1 cellular context compared by ENCODE assay signal in genomic region chr20:50628853-50629674, GRCh38.
TF ChIP-seq lines count a peak whose summit lies in the region.

No MANE protein-coding gene starts in this region.

TF ChIP-seq in GM23338, 12 proteins besides CTCF, POLR2A, EP300 and RAD21:
- no peak for TF ChIP-seq STAT1 (IDR thresholded peaks at IDR 0.05; ENCODE audit: unreplicated experiment)
- no peak for TF ChIP-seq ZNF114 (CRISPR knock-in tag; IDR thresholded peaks at IDR 0.05)
- TF ChIP-seq ZNF331 (CRISPR knock-in tag; IDR thresholded peaks at IDR 0.05; ENCODE audit: low read depth) = no peak
- no peak for TF ChIP-seq REST (IDR thresholded peaks at IDR 0.05; ENCODE audit: unreplicated experiment)
- no peak for TF ChIP-seq CREB1 (CRISPR knock-in tag; IDR thresholded peaks at IDR 0.05; ENCODE audit: low read depth)
- no peak for TF ChIP-seq NANOG (IDR thresholded peaks at IDR 0.05; ENCODE audit: borderline replicate concordance)
- TF ChIP-seq ZNF462 (CRISPR knock-in tag; IDR thresholded peaks at IDR 0.05) = no peak
- TF ChIP-seq JUNB (IDR thresholded peaks at IDR 0.05; ENCODE audit: unreplicated experiment) = no peak
- TF ChIP-seq POLR2AphosphoS5 (IDR thresholded peaks at IDR 0.05; ENCODE audit: low read depth) = no peak
- no peak for TF ChIP-seq EZH2phosphoT487 (IDR thresholded peaks at IDR 0.05; ENCODE audit: unreplicated experiment)
- TF ChIP-seq ETS1 (IDR thresholded peaks at IDR 0.05) = no peak
- TF ChIP-seq EZH2 (IDR thresholded peaks at IDR 0.05; ENCODE audit: low read depth, unreplicated experiment) = no peak
